In genomic region chr1:96596226-96596625, GRCh38 we compare ENCODE assay signal across 7 cellular contexts.
DNase-seq lines count a peak whose midpoint lies in the region; ATAC-seq, FAIRE-seq and TF ChIP-seq lines count a peak whose summit lies in the region.

No MANE protein-coding gene starts in this region.

- ATAC-seq in GM21423 (IDR thresholded peaks at IDR 0.05; ENCODE audit: unreplicated experiment) = peak; percentile 80

- no peak for FAIRE-seq in HTR-8/SVneo (lab: Jason Lieb, UNC)

- no peak for DNase-seq in GM06990 (ENCODE audit: extremely low read depth, insufficient read length)
- peak; percentile 12 for DNase-seq in HTR-8/SVneo (ENCODE audit: insufficient read length, low spot score)
- DNase-seq in WERI-Rb-1 = peak; percentile 61
- peak; percentile 79 for DNase-seq in iPS-NIHi11 (ENCODE audit: low spot score)
- no peak for DNase-seq in 8988T
- DNase-seq in NCI-H1048 (lab: John Stamatoyannopoulos, UW) = no peak

- H3K36me3 ChIP-seq in GM06990 (ENCODE audit: control insufficient read depth, insufficient read depth, low read length) (no peaks in the 10 kb centered on the region), WERI-Rb-1 (no peaks in the 10 kb centered on the region)

- H3K4me3 ChIP-seq in GM06990 (replicated peaks; ENCODE audit: low read depth, low read length) = no peak overlapping the region
- no peak overlapping the region for H3K4me3 ChIP-seq in WERI-Rb-1 (ENCODE audit: low read depth, low read length)

- no peaks in the 10 kb centered on the region for H3K9me3 ChIP-seq in WERI-Rb-1 (ENCODE audit: severe bottlenecking)

- H3K27me3 ChIP-seq in GM06990 (replicated peaks; ENCODE audit: control insufficient read depth, insufficient read depth, low read length) = no peaks in the 10 kb centered on the region
- H3K27me3 ChIP-seq in WERI-Rb-1 (ENCODE audit: insufficient read depth, low read depth, severe bottlenecking) = no peaks in the 10 kb centered on the region

- TF ChIP-seq CTCF in GM06990 (IDR thresholded peaks at IDR 0.05; ENCODE audit: insufficient read depth, low read length, poor library complexity, severe bottlenecking) (peak; percentile 63), WERI-Rb-1 (IDR thresholded peaks at IDR 0.05; ENCODE audit: low read depth, low read length) (peak; percentile 69)

- no peak overlapping the region for H3K27ac ChIP-seq in WERI-Rb-1

Comparison
In these comparisons a context has a peak if more than half of its experiments do, and no peak if none do; other contexts are left out.
1. DNase-seq: peak in HTR-8/SVneo (single experiment), WERI-Rb-1 (single experiment) and iPS-NIHi11 (single experiment); none in GM06990 (single experiment), 8988T (single experiment) and NCI-H1048 (single experiment).